24 cellular contexts compared by ENCODE assay signal in the genomic region with DNA sequence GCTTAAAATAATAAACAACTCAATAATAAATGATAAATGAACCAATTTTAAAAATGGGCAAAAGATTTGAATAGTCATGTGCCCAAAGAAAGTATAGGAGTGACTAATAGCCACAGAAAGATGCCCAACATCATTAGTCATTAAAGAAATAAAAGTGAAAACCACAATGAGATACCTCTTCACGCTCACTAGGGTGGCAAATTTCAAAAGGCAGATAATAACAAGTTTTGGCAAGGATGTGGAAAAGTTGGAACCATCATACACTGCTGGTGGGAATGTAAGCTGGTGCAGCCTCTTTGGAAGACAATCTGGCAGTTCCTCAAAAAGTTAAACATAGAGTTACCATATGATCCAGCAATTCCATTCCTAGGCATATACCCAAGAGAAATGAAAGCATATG.
DNase-seq lines count a peak whose midpoint lies in the region; ATAC-seq and TF ChIP-seq lines count a peak whose summit lies in the region.
"Had no signal": no experiment of that assay in that cellular context is flagged by ENCODE, and none has a peak within 500 bp of the region (broad histone marks: within the 10 kb centered on the region; RNA-seq: fewer than 3 reads in every experiment).

No MANE protein-coding gene starts in this region.

- no peaks in the 10 kb centered on the region; the same call in 1 of the 2 replicates for H3K36me3 ChIP-seq in MG63
- H3K36me3 ChIP-seq: gastrocnemius medialis, left ventricle myocardium inferior had no signal

- in situ Hi-C loops in astrocyte of the cerebellum (cut with HindIII; ENCODE audit: low sequenced_read_pairs): no loop called here

- CTCF ChIA-PET in activated CD8-positive, alpha-beta memory T cell treated with anti-CD3 and anti-CD28 coated beads, Interleukin-2, amount 10 ng/mL, durations not matched to agents 7 days and 5 days (lab: Charles Lee): no interaction called here

- H3K27ac Mint-ChIP-seq in activated CD8-positive, alpha-beta memory T cell treated with anti-CD3 and anti-CD28 coated beads, Interleukin-2, amount 10 ng/mL, durations not matched to agents 7 days and 5 days: no peak overlapping the region
- H3K27ac Mint-ChIP-seq: activated T-helper 17 cell treated with anti-CD3 and anti-CD28 coated beads, Interleukin-2, amount 50 U/mL, for 72 hours; CD14-positive monocyte; stimulated activated naive B cell treated with anti-CD40 and anti-IgM and Interleukin-4, amounts not matched to agents 10 μg/mL and 1 μg/mL and 100 μg/mL, for 72 hours had no signal

- peaks cover 8% of the 10 kb centered on the region; the same call in 1 of the 2 replicates for H3K9me3 ChIP-seq in MG63
- H3K9me3 ChIP-seq: A549, gastrocnemius medialis, left ventricle myocardium inferior had no signal

- peaks cover 3% of the 10 kb centered on the region for H3K9me3 Mint-ChIP-seq in activated CD8-positive, alpha-beta memory T cell treated with anti-CD3 and anti-CD28 coated beads, Interleukin-2, amount 10 ng/mL, durations not matched to agents 7 days and 5 days (ENCODE audit: low read depth)
- H3K9me3 Mint-ChIP-seq: stimulated activated naive B cell treated with anti-CD40 and anti-IgM and Interleukin-4, amounts not matched to agents 10 μg/mL and 1 μg/mL and 100 μg/mL, for 72 hours had no signal

- DNase-seq in A172 (ENCODE audit: low spot score) (peak; percentile 74), MG63 (peak; percentile 71), astrocyte of the cerebellum (ENCODE audit: low read depth) (peak; percentile 70), fibroblast of the conjunctiva (ENCODE audit: low read depth) (peak; percentile 6), Ammon's horn (ENCODE audit: low spot score) (no peak)
- no peak for DNase-seq in activated CD8-positive, alpha-beta memory T cell treated with anti-CD3 and anti-CD28 coated beads, Interleukin-2, amount 10 ng/mL, durations not matched to agents 7 days and 5 days
- DNase-seq: activated CD4-positive, CD25-positive, alpha-beta regulatory T cell treated with anti-CD3 and anti-CD28 coated beads, Interleukin-2, amount 50 U/mL, for 72 hours; DMS 273 treated with DMSO at 0.1 percent for 48 hours; effector CD4-positive, alpha-beta T cell; gastrocnemius medialis; left ventricle myocardium inferior; MM.1S; NCI-H187 treated with DMSO at 0.1 percent for 48 hours; NCI-H524; retina; stimulated activated naive B cell treated with anti-CD40 and anti-IgM and Interleukin-4, amounts not matched to agents 10 μg/mL and 1 μg/mL and 100 μg/mL, for 72 hours; T1000 had no signal

- H3K4me1 Mint-ChIP-seq in activated CD8-positive, alpha-beta memory T cell treated with anti-CD3 and anti-CD28 coated beads, Interleukin-2, amount 10 ng/mL, durations not matched to agents 7 days and 5 days: no peaks in the 10 kb centered on the region
- H3K4me1 Mint-ChIP-seq: activated T-helper 17 cell treated with anti-CD3 and anti-CD28 coated beads, Interleukin-2, amount 50 U/mL, for 72 hours; CD14-positive monocyte; central memory CD8-positive, alpha-beta T cell; stimulated activated naive B cell treated with anti-CD40 and anti-IgM and Interleukin-4, amounts not matched to agents 10 μg/mL and 1 μg/mL and 100 μg/mL, for 72 hours had no signal

- no peak for TF ChIP-seq CTCF in astrocyte of the cerebellum (IDR thresholded peaks at IDR 0.05; ENCODE audit: low read depth, low read length, missing control alignments)

- ATAC-seq in activated CD8-positive, alpha-beta memory T cell treated with anti-CD3 and anti-CD28 coated beads, Interleukin-2, amount 10 ng/mL, durations not matched to agents 7 days and 5 days: no peak
- no peak for ATAC-seq in GM21367 (IDR thresholded peaks at IDR 0.05; ENCODE audit: unreplicated experiment)
- no peak for ATAC-seq in esophagus mucosa
- ATAC-seq: A549; activated T-helper 17 cell treated with anti-CD3 and anti-CD28 coated beads, Interleukin-2, amount 50 U/mL, for 72 hours; gastrocnemius medialis; HepG2; stimulated activated naive B cell treated with anti-CD40 and anti-IgM and Interleukin-4, amounts not matched to agents 10 μg/mL and 1 μg/mL and 100 μg/mL, for 72 hours had no signal

- H3K27me3 ChIP-seq in MG63: no peaks in the 10 kb centered on the region
- H3K27me3 ChIP-seq: gastrocnemius medialis had no signal

- H3K4me3 ChIP-seq in MG63 (no peak overlapping the region), astrocyte of the cerebellum (ENCODE audit: low read depth, low read length) (no peak overlapping the region)
- H3K4me3 ChIP-seq: A549, gastrocnemius medialis, left ventricle myocardium inferior had no signal

- H3K4me3 Mint-ChIP-seq in activated CD8-positive, alpha-beta memory T cell treated with anti-CD3 and anti-CD28 coated beads, Interleukin-2, amount 10 ng/mL, durations not matched to agents 7 days and 5 days: no peak overlapping the region
- H3K4me3 Mint-ChIP-seq: activated T-helper 17 cell treated with anti-CD3 and anti-CD28 coated beads, Interleukin-2, amount 50 U/mL, for 72 hours; CD14-positive monocyte; central memory CD8-positive, alpha-beta T cell; stimulated activated naive B cell treated with anti-CD40 and anti-IgM and Interleukin-4, amounts not matched to agents 10 μg/mL and 1 μg/mL and 100 μg/mL, for 72 hours had no signal

- no peaks in the 10 kb centered on the region for H3K27me3 Mint-ChIP-seq in activated CD8-positive, alpha-beta memory T cell treated with anti-CD3 and anti-CD28 coated beads, Interleukin-2, amount 10 ng/mL, durations not matched to agents 7 days and 5 days
- H3K27me3 Mint-ChIP-seq: activated T-helper 17 cell treated with anti-CD3 and anti-CD28 coated beads, Interleukin-2, amount 50 U/mL, for 72 hours; central memory CD8-positive, alpha-beta T cell; stimulated activated naive B cell treated with anti-CD40 and anti-IgM and Interleukin-4, amounts not matched to agents 10 μg/mL and 1 μg/mL and 100 μg/mL, for 72 hours had no signal

- H3K36me3 Mint-ChIP-seq in activated CD8-positive, alpha-beta memory T cell treated with anti-CD3 and anti-CD28 coated beads, Interleukin-2, amount 10 ng/mL, durations not matched to agents 7 days and 5 days: no peaks in the 10 kb centered on the region
- H3K36me3 Mint-ChIP-seq: CD14-positive monocyte; stimulated activated naive B cell treated with anti-CD40 and anti-IgM and Interleukin-4, amounts not matched to agents 10 μg/mL and 1 μg/mL and 100 μg/mL, for 72 hours had no signal

Comparison
In these comparisons a context has a peak if more than half of its experiments do, and no peak if none do; other contexts are left out.
1. DNase-seq: peak in A172 (single experiment), MG63 (single experiment), astrocyte of the cerebellum (single experiment) and fibroblast of the conjunctiva (single experiment); none in Ammon's horn (single experiment) and activated CD8-positive, alpha-beta memory T cell treated with anti-CD3 and anti-CD28 coated beads, Interleukin-2, amount 10 ng/mL, durations not matched to agents 7 days and 5 days (single experiment).